ENCODE assay signal across 1 cellular context in genomic region chr11:9017773-9018172, GRCh38.
TF ChIP-seq lines count a peak whose summit lies in the region.

No MANE protein-coding gene starts in this region.

TF ChIP-seq in endothelial cell of umbilical vein, 7 proteins besides CTCF, POLR2A, EP300 and RAD21 (continued from another document):
- no peak for TF ChIP-seq JUN (IDR thresholded peaks at IDR 0.05; ENCODE audit: borderline replicate concordance, insufficient read depth, insufficient read length, low read depth)
- no peak for TF ChIP-seq MYC (IDR thresholded peaks at IDR 0.05; ENCODE audit: low read depth, low read length)
